In the genomic region with DNA sequence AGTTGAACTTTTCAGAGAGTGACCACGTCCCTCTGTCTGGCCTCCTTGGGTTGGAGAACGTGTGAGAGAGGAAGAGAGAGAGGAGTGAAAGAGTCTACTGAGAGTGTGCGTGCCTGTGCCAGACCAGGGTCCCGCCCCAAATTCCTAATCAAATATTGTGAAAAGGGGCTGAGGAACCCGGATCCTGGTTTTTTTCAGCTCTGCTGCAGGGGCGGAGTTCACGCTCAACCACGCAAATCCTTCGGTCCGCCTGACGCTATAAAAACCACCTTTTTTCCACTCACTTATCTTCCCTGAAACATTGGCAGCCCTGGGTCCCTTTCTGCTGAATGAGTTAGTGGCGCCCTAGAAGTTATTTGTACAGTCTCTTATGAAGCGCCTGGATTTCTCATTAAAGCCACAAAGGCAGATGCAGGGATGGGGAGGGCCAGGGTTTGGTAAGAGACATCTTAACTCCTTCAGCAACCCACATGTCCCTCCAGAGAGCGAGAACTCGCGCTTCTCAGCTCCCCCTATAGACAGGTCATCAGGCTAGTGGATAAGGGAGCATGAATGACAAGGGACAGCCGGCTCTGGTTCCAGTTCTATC, we compare ENCODE assay signal across 8 cellular contexts. TPM values are rescaled to one million over a fixed set of nuclear protein-coding genes. Genes with fewer than 3 reads are reported as not detected.
DNase-seq lines count a peak whose midpoint lies in the region; ATAC-seq, FAIRE-seq and TF ChIP-seq lines count a peak whose summit lies in the region.

A gene (minus strand): TSS at position 86 of the 589 bp plus-strand sequence. CDS start 2,852 bp downstream, outside the sequence.

- 21 to 38% methylated on average over 17 of the region's 17 CpGs for WGBS in heart right ventricle, 2 donors
- 5 to 28% methylated on average over 17 of the region's 17 CpGs for WGBS in sigmoid colon, 2 donors

- no TSS peak for BruUV-seq in Panc1 (replicated peaks; lab: Mats Ljungman, UMichigan)

- peak; percentile 23 for TF ChIP-seq CTCF in Panc1 (IDR thresholded peaks at IDR 0.05)
- peak in 6 of 9 donors; percentile 7 to 41 (median 22) for TF ChIP-seq CTCF in heart right ventricle (IDR thresholded peaks at IDR 0.05)
- TF ChIP-seq CTCF in sigmoid colon (IDR thresholded peaks at IDR 0.05) = no peak

- DNase-seq in ELR (ENCODE audit: low read depth) (peak; percentile 19), Panc1 (ENCODE audit: low read depth, low spot score) (no peak), heart right ventricle (peak; percentile 38 to 81), sigmoid colon (peak; percentile 93), H54 (ENCODE audit: insufficient read length, low spot score) (no peak)

- H3K27ac ChIP-seq in Panc1 (ENCODE audit: low read length) = no peak within 1 kb of the TSS
- peak within 1 kb of the TSS; percentile 3 to 87 (median 59) for H3K27ac ChIP-seq in heart right ventricle
- H3K27ac ChIP-seq in sigmoid colon = peak within 1 kb of the TSS; percentile 61 to 73 (median 64)

- peak; percentile 66; the same call in 1 of the 2 replicates for ATAC-seq in Panc1
- ATAC-seq in heart right ventricle = peak; percentile 58 to 88 (median 78)
- ATAC-seq in GM21619 (IDR thresholded peaks at IDR 0.05; ENCODE audit: unreplicated experiment) = no peak
- no peak for ATAC-seq in GM21360 (IDR thresholded peaks at IDR 0.05; ENCODE audit: unreplicated experiment)
- no peak for ATAC-seq in HG03139 (IDR thresholded peaks at IDR 0.05; ENCODE audit: unreplicated experiment)

- intact Hi-C loops in Panc1 (cut with micrococcal nuclease; ENCODE audit: unreplicated experiment) = no loop called here
- intact Hi-C loops in heart right ventricle (cut with DNase I) = no loop called here
- intact Hi-C loops in sigmoid colon (cut with DNase I) = no loop called here

- peak in 2 of 4 donors; percentile 34 to 71 for TF ChIP-seq EP300 in sigmoid colon (IDR thresholded peaks at IDR 0.05)

- H3K36me3 ChIP-seq in Panc1 (ENCODE audit: control insufficient read depth, insufficient read depth, low read length) = no peaks in the 10 kb centered on the region
- peaks cover 0 to 16% (median 0%) of the 10 kb centered on the region in 9 donors for H3K36me3 ChIP-seq in heart right ventricle
- no peaks in the 10 kb centered on the region for H3K36me3 ChIP-seq in sigmoid colon

- POLR2A ChIA-PET in Panc1 (lab: Charles Lee) = interaction anchor here (0.6 kb wide), 1 partner anchor 49 kb away, joined by 4 read pairs; no protein-coding TSS in a partner anchor

- no peak for TF ChIP-seq POLR2A in sigmoid colon (IDR thresholded peaks at IDR 0.05)
- TF ChIP-seq POLR2A in H54 (IDR thresholded peaks at IDR 0.05; ENCODE audit: low read depth, low read length) = no peak

- H3K4me1 ChIP-seq in Panc1 (ENCODE audit: control insufficient read depth, insufficient read depth, low read length) = no peaks in the 10 kb centered on the region
- H3K4me1 ChIP-seq in heart right ventricle = peaks cover 0 to 37% (median 12%) of the 10 kb centered on the region in 9 donors
- H3K4me1 ChIP-seq in sigmoid colon = peaks cover 0 to 35% (median 28%) of the 10 kb centered on the region in 4 donors

- H3K4me3 ChIP-seq in Panc1 (ENCODE audit: low read depth in 2 of 2, low read length in 2 of 2) (no peak within 1 kb of the TSS), heart right ventricle (peak within 1 kb of the TSS in 9 of 10 donors; percentile 16 to 48 (median 39)), sigmoid colon (peak within 1 kb of the TSS in 3 of 4 donors; percentile 29 to 38 (median 32))

- CTCF ChIA-PET in Panc1 (lab: Charles Lee) = no interaction called here

- no peak for FAIRE-seq in H54 (lab: Jason Lieb, UNC)

- in situ Hi-C loops in Panc1 (cut with HindIII; ENCODE audit: low pct_unique_long_range_greater_than_20kb, low sequenced_read_pairs) = no loop called here

- peaks cover 28% of the 10 kb centered on the region for H3K27me3 ChIP-seq in Panc1 (ENCODE audit: control insufficient read depth, insufficient read depth, low read length)
- no peaks in the 10 kb centered on the region for H3K27me3 ChIP-seq in heart right ventricle
- no peaks in the 10 kb centered on the region for H3K27me3 ChIP-seq in sigmoid colon

- no peaks in the 10 kb centered on the region for H3K9me3 ChIP-seq in Panc1 (ENCODE audit: control insufficient read depth, insufficient read depth, low read depth, low read length)
- no peaks in the 10 kb centered on the region for H3K9me3 ChIP-seq in heart right ventricle
- H3K9me3 ChIP-seq in sigmoid colon = no peaks in the 10 kb centered on the region

RNA-seq across cellular contexts. Expression of the gene that starts here (rescaled TPM):
- total RNA-seq in Panc1 (2021; ENCODE audit: unreplicated experiment) = not detected
- polyA plus RNA-seq in Panc1 (2012; ENCODE audit: insufficient read length) = not detected
- total RNA-seq in heart right ventricle = 10 to 100 TPM in 5 of 10 donors, 1 to 10 TPM in 5; 7.0 to 20.5 (median 10.7) TPM
- 10 to 100 TPM in 1 of 2 donors, 1 to 10 TPM in 1; 4.5 to 11.2 TPM for polyA plus RNA-seq in heart right ventricle
- 10 to 100 TPM; 32.9 to 64.5 (median 40.4) TPM for total RNA-seq in sigmoid colon
- 10 to 100 TPM in 2 of 3 donors, 1 to 10 TPM in 1; 9.5 to 30.6 (median 17.5) TPM for polyA plus RNA-seq in sigmoid colon

Comparison
In these comparisons a context has a peak if more than half of its experiments do, and no peak if none do; other contexts are left out.
1. Peak in ATAC-seq in Panc1; RNA of the gene not detected or under 1 TPM.
2. DNase-seq: peak in ELR (single experiment), heart right ventricle (2 of 2) and sigmoid colon (single experiment); none in Panc1 (single experiment) and H54 (single experiment).
3. ATAC-seq: peak in heart right ventricle (8 of 8); none in GM21619 (single experiment), GM21360 (single experiment) and HG03139 (single experiment).
4. H3K4me3 ChIP-seq: peak in heart right ventricle (9 of 10) and sigmoid colon (3 of 4); none in Panc1 (0 of 2).
5. CTCF ChIP-seq: peak in Panc1 (single experiment) and heart right ventricle (6 of 9); none in sigmoid colon (0 of 4).